2 cellular contexts compared by ENCODE assay signal in the genomic region with DNA sequence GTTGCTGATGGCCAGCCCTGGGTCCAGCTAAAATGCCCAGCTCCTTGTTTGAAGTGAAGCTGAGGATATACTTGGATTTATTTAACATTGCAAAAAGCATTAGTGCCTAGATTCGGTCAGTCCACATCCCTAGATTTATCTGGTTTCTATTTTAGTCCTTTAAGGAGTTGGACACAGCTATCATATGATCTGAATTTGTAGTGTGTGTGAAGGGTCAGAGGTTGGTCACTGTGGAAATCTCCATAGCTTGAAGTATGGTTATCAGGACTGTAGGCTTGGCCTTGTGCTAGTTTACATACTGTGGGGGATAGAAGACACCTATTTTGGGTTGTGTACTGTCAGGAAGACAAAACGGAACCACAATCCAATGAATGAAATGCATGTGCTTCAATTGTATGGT.
TF ChIP-seq lines count a peak whose summit lies in the region.

No MANE protein-coding gene starts in this region.

TF ChIP-seq in GM12891, 5 proteins besides CTCF, POLR2A, EP300 and RAD21:
- TF ChIP-seq TAF1 (IDR thresholded peaks at IDR 0.05; ENCODE audit: low read depth, low read length) (no peak), PAX5 (IDR thresholded peaks at IDR 0.05; ENCODE audit: insufficient read depth, low read length, severe bottlenecking) (no peak), POLR2AphosphoS5 (IDR thresholded peaks at IDR 0.05; ENCODE audit: low read depth, low read length) (no peak), POU2F2 (IDR thresholded peaks at IDR 0.05; ENCODE audit: low read depth, low read length) (no peak), SPI1 (IDR thresholded peaks at IDR 0.05; ENCODE audit: low read depth, low read length) (no peak)

TF ChIP-seq in K562, 482 proteins besides CTCF, POLR2A, EP300 and RAD21 (continues in another document):
- TF ChIP-seq WHSC1 (IDR thresholded peaks at IDR 0.05; ENCODE audit: low read length) = no peak
- no peak for TF ChIP-seq RFX5 (IDR thresholded peaks at IDR 0.05; ENCODE audit: low read depth, low read length)
- TF ChIP-seq L3MBTL2 (IDR thresholded peaks at IDR 0.05) = no peak
- TF ChIP-seq, protein P1, sequence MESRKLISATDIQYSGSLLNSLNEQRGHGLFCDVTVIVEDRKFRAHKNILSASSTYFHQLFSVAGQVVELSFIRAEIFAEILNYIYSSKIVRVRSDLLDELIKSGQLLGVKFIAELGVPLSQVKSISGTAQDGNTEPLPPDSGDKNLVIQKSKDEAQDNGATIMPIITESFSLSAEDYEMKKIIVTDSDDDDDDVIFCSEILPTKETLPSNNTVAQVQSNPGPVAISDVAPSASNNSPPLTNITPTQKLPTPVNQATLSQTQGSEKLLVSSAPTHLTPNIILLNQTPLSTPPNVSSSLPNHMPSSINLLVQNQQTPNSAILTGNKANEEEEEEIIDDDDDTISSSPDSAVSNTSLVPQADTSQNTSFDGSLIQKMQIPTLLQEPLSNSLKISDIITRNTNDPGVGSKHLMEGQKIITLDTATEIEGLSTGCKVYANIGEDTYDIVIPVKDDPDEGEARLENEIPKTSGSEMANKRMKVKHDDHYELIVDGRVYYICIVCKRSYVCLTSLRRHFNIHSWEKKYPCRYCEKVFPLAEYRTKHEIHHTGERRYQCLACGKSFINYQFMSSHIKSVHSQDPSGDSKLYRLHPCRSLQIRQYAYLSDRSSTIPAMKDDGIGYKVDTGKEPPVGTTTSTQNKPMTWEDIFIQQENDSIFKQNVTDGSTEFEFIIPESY (CRISPR knock-in tag; IDR thresholded peaks at IDR 0.05) = no peak
- no peak for TF ChIP-seq TBP (optimal IDR thresholded peaks at IDR 0.05; ENCODE audit: low read depth, low read length)
- TF ChIP-seq HCFC1 (IDR thresholded peaks at IDR 0.05; ENCODE audit: low read depth, low read length) = no peak
- no peak for TF ChIP-seq HDAC3 (IDR thresholded peaks at IDR 0.05; ENCODE audit: borderline replicate concordance, partially characterized antibody)
- no peak for TF ChIP-seq PRMT5 (CRISPR knock-in tag; IDR thresholded peaks at IDR 0.05)
- no peak for TF ChIP-seq KDM5B (IDR thresholded peaks at IDR 0.05; ENCODE audit: insufficient replicate concordance, low read depth, low read length)
- no peak for TF ChIP-seq HDAC1 (IDR thresholded peaks at IDR 0.05)
- no peak for TF ChIP-seq ARHGAP35 (IDR thresholded peaks at IDR 0.05; ENCODE audit: partially characterized antibody)
- TF ChIP-seq, protein P2, sequence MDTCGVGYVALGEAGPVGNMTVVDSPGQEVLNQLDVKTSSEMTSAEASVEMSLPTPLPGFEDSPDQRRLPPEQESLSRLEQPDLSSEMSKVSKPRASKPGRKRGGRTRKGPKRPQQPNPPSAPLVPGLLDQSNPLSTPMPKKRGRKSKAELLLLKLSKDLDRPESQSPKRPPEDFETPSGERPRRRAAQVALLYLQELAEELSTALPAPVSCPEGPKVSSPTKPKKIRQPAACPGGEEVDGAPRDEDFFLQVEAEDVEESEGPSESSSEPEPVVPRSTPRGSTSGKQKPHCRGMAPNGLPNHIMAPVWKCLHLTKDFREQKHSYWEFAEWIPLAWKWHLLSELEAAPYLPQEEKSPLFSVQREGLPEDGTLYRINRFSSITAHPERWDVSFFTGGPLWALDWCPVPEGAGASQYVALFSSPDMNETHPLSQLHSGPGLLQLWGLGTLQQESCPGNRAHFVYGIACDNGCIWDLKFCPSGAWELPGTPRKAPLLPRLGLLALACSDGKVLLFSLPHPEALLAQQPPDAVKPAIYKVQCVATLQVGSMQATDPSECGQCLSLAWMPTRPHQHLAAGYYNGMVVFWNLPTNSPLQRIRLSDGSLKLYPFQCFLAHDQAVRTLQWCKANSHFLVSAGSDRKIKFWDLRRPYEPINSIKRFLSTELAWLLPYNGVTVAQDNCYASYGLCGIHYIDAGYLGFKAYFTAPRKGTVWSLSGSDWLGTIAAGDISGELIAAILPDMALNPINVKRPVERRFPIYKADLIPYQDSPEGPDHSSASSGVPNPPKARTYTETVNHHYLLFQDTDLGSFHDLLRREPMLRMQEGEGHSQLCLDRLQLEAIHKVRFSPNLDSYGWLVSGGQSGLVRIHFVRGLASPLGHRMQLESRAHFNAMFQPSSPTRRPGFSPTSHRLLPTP (IDR thresholded peaks at IDR 0.05; ENCODE audit: borderline replicate concordance, extremely low read depth, insufficient read length) = no peak
- TF ChIP-seq SMAD3 (CRISPR knock-in tag; conservative IDR thresholded peaks at IDR 0.05) = no peak
- TF ChIP-seq, protein P3, sequence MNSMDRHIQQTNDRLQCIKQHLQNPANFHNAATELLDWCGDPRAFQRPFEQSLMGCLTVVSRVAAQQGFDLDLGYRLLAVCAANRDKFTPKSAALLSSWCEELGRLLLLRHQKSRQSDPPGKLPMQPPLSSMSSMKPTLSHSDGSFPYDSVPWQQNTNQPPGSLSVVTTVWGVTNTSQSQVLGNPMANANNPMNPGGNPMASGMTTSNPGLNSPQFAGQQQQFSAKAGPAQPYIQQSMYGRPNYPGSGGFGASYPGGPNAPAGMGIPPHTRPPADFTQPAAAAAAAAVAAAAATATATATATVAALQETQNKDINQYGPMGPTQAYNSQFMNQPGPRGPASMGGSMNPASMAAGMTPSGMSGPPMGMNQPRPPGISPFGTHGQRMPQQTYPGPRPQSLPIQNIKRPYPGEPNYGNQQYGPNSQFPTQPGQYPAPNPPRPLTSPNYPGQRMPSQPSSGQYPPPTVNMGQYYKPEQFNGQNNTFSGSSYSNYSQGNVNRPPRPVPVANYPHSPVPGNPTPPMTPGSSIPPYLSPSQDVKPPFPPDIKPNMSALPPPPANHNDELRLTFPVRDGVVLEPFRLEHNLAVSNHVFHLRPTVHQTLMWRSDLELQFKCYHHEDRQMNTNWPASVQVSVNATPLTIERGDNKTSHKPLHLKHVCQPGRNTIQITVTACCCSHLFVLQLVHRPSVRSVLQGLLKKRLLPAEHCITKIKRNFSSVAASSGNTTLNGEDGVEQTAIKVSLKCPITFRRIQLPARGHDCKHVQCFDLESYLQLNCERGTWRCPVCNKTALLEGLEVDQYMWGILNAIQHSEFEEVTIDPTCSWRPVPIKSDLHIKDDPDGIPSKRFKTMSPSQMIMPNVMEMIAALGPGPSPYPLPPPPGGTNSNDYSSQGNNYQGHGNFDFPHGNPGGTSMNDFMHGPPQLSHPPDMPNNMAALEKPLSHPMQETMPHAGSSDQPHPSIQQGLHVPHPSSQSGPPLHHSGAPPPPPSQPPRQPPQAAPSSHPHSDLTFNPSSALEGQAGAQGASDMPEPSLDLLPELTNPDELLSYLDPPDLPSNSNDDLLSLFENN (IDR thresholded peaks at IDR 0.05; ENCODE audit: low read depth in 2 of 2, low read length in 2 of 2) = no peak
- no peak for TF ChIP-seq ZNF408 (CRISPR knock-in tag; IDR thresholded peaks at IDR 0.05; ENCODE audit: low read depth)
- peak; percentile 47; the same call in 1 of the 2 replicates for TF ChIP-seq MEF2A (IDR thresholded peaks at IDR 0.05; ENCODE audit: control insufficient read depth, low read depth, low read length)
- TF ChIP-seq ZNF696 (CRISPR knock-in tag; conservative IDR thresholded peaks at IDR 0.05) = no peak
- TF ChIP-seq, protein P4, sequence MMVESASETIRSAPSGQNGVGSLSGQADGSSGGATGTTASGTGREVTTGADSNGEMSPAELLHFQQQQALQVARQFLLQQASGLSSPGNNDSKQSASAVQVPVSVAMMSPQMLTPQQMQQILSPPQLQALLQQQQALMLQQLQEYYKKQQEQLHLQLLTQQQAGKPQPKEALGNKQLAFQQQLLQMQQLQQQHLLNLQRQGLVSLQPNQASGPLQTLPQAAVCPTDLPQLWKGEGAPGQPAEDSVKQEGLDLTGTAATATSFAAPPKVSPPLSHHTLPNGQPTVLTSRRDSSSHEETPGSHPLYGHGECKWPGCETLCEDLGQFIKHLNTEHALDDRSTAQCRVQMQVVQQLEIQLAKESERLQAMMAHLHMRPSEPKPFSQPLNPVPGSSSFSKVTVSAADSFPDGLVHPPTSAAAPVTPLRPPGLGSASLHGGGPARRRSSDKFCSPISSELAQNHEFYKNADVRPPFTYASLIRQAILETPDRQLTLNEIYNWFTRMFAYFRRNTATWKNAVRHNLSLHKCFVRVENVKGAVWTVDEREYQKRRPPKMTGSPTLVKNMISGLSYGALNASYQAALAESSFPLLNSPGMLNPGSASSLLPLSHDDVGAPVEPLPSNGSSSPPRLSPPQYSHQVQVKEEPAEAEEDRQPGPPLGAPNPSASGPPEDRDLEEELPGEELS (CRISPR knock-in tag; IDR thresholded peaks at IDR 0.05; ENCODE audit: borderline replicate concordance) = no peak
- no peak for TF ChIP-seq JUNB (CRISPR knock-in tag; conservative IDR thresholded peaks at IDR 0.05)
- peak in 1 of 2 experiments; percentile 55; a peak in 1 of 4 replicates for TF ChIP-seq RCOR1 (IDR thresholded peaks at IDR 0.05; ENCODE audit: borderline replicate concordance in 1 of 2, low read depth in 2 of 2, low read length in 2 of 2)
- no peak for TF ChIP-seq NR4A1 (CRISPR knock-in tag; IDR thresholded peaks at IDR 0.05)
- no peak for TF ChIP-seq NR4A1 (tag; IDR thresholded peaks at IDR 0.05)
- no peak for TF ChIP-seq BRF1 (IDR thresholded peaks at IDR 0.05; ENCODE audit: borderline replicate concordance, extremely low read depth, insufficient read length)
- no peak for TF ChIP-seq NR2C2 (CRISPR knock-in tag; IDR thresholded peaks at IDR 0.05)
- peak; percentile 53; the same call in 1 of the 2 replicates for TF ChIP-seq NR2C2 (tag; IDR thresholded peaks at IDR 0.05)
- TF ChIP-seq, protein P5, sequence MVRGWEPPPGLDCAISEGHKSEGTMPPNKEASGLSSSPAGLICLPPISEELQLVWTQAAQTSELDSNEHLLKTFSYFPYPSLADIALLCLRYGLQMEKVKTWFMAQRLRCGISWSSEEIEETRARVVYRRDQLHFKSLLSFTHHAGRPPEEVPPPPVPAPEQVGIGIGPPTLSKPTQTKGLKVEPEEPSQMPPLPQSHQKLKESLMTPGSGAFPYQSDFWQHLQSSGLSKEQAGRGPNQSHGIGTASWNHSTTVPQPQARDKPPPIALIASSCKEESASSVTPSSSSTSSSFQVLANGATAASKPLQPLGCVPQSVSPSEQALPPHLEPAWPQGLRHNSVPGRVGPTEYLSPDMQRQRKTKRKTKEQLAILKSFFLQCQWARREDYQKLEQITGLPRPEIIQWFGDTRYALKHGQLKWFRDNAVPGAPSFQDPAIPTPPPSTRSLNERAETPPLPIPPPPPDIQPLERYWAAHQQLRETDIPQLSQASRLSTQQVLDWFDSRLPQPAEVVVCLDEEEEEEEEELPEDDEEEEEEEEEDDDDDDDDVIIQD (CRISPR knock-in tag; IDR thresholded peaks at IDR 0.05) = no peak
- TF ChIP-seq, protein P6, sequence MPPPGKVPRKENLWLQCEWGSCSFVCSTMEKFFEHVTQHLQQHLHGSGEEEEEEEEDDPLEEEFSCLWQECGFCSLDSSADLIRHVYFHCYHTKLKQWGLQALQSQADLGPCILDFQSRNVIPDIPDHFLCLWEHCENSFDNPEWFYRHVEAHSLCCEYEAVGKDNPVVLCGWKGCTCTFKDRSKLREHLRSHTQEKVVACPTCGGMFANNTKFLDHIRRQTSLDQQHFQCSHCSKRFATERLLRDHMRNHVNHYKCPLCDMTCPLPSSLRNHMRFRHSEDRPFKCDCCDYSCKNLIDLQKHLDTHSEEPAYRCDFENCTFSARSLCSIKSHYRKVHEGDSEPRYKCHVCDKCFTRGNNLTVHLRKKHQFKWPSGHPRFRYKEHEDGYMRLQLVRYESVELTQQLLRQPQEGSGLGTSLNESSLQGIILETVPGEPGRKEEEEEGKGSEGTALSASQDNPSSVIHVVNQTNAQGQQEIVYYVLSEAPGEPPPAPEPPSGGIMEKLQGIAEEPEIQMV (tag; conservative IDR thresholded peaks at IDR 0.05; ENCODE audit: low read depth) = no peak
- TF ChIP-seq, protein P7, sequence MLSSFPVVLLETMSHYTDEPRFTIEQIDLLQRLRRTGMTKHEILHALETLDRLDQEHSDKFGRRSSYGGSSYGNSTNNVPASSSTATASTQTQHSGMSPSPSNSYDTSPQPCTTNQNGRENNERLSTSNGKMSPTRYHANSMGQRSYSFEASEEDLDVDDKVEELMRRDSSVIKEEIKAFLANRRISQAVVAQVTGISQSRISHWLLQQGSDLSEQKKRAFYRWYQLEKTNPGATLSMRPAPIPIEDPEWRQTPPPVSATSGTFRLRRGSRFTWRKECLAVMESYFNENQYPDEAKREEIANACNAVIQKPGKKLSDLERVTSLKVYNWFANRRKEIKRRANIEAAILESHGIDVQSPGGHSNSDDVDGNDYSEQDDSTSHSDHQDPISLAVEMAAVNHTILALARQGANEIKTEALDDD (IDR thresholded peaks at IDR 0.05) = peak; percentile 22; the same call in 1 of the 2 replicates
- peak; percentile 37; the same call in 1 of the 2 replicates for TF ChIP-seq CBFA2T3 (IDR thresholded peaks at IDR 0.05)
- peak; percentile 92 for TF ChIP-seq MEF2D (tag; conservative IDR thresholded peaks at IDR 0.05; ENCODE audit: low read depth)
- TF ChIP-seq, protein P8, sequence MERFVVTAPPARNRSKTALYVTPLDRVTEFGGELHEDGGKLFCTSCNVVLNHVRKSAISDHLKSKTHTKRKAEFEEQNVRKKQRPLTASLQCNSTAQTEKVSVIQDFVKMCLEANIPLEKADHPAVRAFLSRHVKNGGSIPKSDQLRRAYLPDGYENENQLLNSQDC (CRISPR knock-in tag; IDR thresholded peaks at IDR 0.05) = no peak
- TF ChIP-seq TBL1XR1 (IDR thresholded peaks at IDR 0.05; ENCODE audit: low read length in 2 of 2) = peak in 1 of 2 experiments; percentile 42; a peak in 1 of 4 replicates
- no peak for TF ChIP-seq NR2C1 (IDR thresholded peaks at IDR 0.05)
- TF ChIP-seq NR2C1 (tag; IDR thresholded peaks at IDR 0.05) = peak; percentile 65; the same call in 1 of the 2 replicates
- TF ChIP-seq SMARCA4 (IDR thresholded peaks at IDR 0.05) = no peak
- TF ChIP-seq, protein P9, sequence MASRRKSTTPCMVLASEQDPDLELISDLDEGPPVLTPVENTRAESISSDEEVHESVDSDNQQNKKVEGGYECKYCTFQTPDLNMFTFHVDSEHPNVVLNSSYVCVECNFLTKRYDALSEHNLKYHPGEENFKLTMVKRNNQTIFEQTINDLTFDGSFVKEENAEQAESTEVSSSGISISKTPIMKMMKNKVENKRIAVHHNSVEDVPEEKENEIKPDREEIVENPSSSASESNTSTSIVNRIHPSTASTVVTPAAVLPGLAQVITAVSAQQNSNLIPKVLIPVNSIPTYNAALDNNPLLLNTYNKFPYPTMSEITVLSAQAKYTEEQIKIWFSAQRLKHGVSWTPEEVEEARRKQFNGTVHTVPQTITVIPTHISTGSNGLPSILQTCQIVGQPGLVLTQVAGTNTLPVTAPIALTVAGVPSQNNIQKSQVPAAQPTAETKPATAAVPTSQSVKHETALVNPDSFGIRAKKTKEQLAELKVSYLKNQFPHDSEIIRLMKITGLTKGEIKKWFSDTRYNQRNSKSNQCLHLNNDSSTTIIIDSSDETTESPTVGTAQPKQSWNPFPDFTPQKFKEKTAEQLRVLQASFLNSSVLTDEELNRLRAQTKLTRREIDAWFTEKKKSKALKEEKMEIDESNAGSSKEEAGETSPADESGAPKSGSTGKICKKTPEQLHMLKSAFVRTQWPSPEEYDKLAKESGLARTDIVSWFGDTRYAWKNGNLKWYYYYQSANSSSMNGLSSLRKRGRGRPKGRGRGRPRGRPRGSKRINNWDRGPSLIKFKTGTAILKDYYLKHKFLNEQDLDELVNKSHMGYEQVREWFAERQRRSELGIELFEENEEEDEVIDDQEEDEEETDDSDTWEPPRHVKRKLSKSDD (conservative IDR thresholded peaks at IDR 0.05; ENCODE audit: low read length) = no peak
